ENCODE assay signal across 29 cellular contexts in the genomic region with DNA sequence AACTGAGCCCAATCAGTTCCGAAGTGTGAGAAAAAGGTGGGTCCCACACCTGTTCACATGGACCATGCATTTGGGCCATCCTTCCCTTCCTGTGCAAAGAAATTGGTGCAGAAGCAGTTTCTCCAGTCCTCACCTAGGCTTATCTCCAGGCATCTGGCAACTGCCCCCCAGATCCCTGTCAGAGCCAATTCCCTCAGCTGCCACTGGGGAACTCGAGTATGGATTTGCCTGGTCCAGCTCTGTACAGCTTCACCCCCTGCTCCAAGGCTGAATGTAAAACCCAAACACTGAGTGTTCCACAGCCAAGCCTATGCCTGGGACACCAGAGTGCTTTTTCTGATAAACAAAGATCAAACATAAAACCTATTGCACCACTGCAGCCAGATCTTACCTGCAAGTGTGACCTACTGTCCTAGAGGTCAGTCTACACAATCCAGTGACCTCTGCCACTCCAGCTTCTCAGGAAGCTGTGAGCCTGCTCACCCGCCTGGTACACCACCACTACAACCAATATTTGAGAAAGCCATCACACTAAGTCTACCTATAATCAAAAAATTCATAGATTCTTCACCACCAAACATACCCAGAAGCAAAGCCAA.
"Had no signal": no experiment of that assay in that cellular context is flagged by ENCODE, and none has a peak within 500 bp of the region (broad histone marks: within the 10 kb centered on the region; RNA-seq: fewer than 3 reads in every experiment).

No MANE protein-coding gene starts in this region.

- H3K27ac Mint-ChIP-seq: immature natural killer cell; mesothelial cell of epicardium; naive B cell; nephron; stimulated activated effector memory CD8-positive, alpha-beta T cell treated with anti-CD3 and anti-CD28 coated beads, Interleukin-12 subunit alpha, Interleukin-12 subunit beta, amount 100 ng/mL, for 72 hours; stimulated activated naive CD8-positive, alpha-beta T cell treated with anti-CD3 and anti-CD28 coated beads, Interleukin-15, Interleukin-2, amounts not matched to agents 100 ng/mL and 50 ng/mL, for 24 hours had no signal

- H3K4me1 ChIP-seq: esophagus muscularis mucosa, foreskin keratinocyte, gastroesophageal sphincter, heart left ventricle, prostate gland, right atrium auricular region, sigmoid colon, tibial nerve, upper lobe of right lung, uterus had no signal

- ATAC-seq: foreskin keratinocyte; gastroesophageal sphincter; heart left ventricle; left colon; mucosa of descending colon; stimulated activated effector memory CD8-positive, alpha-beta T cell treated with anti-CD3 and anti-CD28 coated beads, Interleukin-12 subunit alpha, Interleukin-12 subunit beta, amount 100 ng/mL, for 72 hours; upper lobe of right lung had no signal

- H3K27me3 ChIP-seq: dorsolateral prefrontal cortex, esophagus muscularis mucosa, foreskin keratinocyte, gastroesophageal sphincter, heart left ventricle, hepatocyte, right atrium auricular region, sigmoid colon, tibial nerve, upper lobe of right lung, uterus had no signal

- H3K4me1 Mint-ChIP-seq: central memory CD8-positive, alpha-beta T cell; immature natural killer cell; mesothelial cell of epicardium; naive B cell; nephron; stimulated activated effector memory CD8-positive, alpha-beta T cell treated with anti-CD3 and anti-CD28 coated beads, Interleukin-12 subunit alpha, Interleukin-12 subunit beta, amount 100 ng/mL, for 72 hours had no signal

- H3K4me3 ChIP-seq: dorsolateral prefrontal cortex, esophagus muscularis mucosa, gastroesophageal sphincter, heart left ventricle, hepatocyte, mucosa of descending colon, prostate gland, right atrium auricular region, sigmoid colon, thoracic aorta, tibial nerve, upper lobe of right lung, uterus had no signal

- H3K4me3 Mint-ChIP-seq: central memory CD8-positive, alpha-beta T cell; immature natural killer cell; mesothelial cell of epicardium; naive B cell; nephron; stimulated activated effector memory CD8-positive, alpha-beta T cell treated with anti-CD3 and anti-CD28 coated beads, Interleukin-12 subunit alpha, Interleukin-12 subunit beta, amount 100 ng/mL, for 72 hours; stimulated activated naive CD8-positive, alpha-beta T cell treated with anti-CD3 and anti-CD28 coated beads, Interleukin-15, Interleukin-2, amounts not matched to agents 100 ng/mL and 50 ng/mL, for 24 hours had no signal

- H3K9me3 ChIP-seq: prostate gland, upper lobe of right lung, uterus had no signal

- H3K27ac ChIP-seq: dorsolateral prefrontal cortex, esophagus muscularis mucosa, foreskin keratinocyte, gastroesophageal sphincter, heart left ventricle, hepatocyte, prostate gland, right atrium auricular region, sigmoid colon, thoracic aorta, tibial nerve, upper lobe of right lung, uterus had no signal

- H2AFZ ChIP-seq: hepatocyte had no signal

- DNase-seq: dorsolateral prefrontal cortex; effector CD4-positive, alpha-beta T cell; foreskin keratinocyte; heart left ventricle; immature natural killer cell; islet precursor cell; kidney glomerular epithelial cell; left colon; mesenchymal stem cell; mucosa of descending colon; naive B cell; nucleus accumbens; sigmoid colon; stimulated activated CD4-positive, alpha-beta T cell treated with anti-CD3 and anti-CD28 coated beads, Interleukin-2, amount 100 ng/mL, for 24 hours; stimulated activated CD4-positive, alpha-beta T cell treated with anti-CD3 and anti-CD28 coated beads, Interleukin-4, amount 100 ng/mL, for 24 hours; upper lobe of right lung; uterus had no signal

- H3K36me3 Mint-ChIP-seq: immature natural killer cell; mesothelial cell of epicardium; stimulated activated effector memory CD8-positive, alpha-beta T cell treated with anti-CD3 and anti-CD28 coated beads, Interleukin-12 subunit alpha, Interleukin-12 subunit beta, amount 100 ng/mL, for 72 hours had no signal

- H3K27me3 Mint-ChIP-seq: central memory CD8-positive, alpha-beta T cell; naive B cell; stimulated activated naive CD8-positive, alpha-beta T cell treated with anti-CD3 and anti-CD28 coated beads, Interleukin-15, Interleukin-2, amounts not matched to agents 100 ng/mL and 50 ng/mL, for 24 hours had no signal

- H3K36me3 ChIP-seq: esophagus muscularis mucosa, gastroesophageal sphincter, heart left ventricle, prostate gland, right atrium auricular region, sigmoid colon, thoracic aorta, tibial nerve, upper lobe of right lung, uterus had no signal

- H3K79me2 ChIP-seq: hepatocyte had no signal

- H3K4me2 ChIP-seq: hepatocyte had no signal
